In the genomic region with DNA sequence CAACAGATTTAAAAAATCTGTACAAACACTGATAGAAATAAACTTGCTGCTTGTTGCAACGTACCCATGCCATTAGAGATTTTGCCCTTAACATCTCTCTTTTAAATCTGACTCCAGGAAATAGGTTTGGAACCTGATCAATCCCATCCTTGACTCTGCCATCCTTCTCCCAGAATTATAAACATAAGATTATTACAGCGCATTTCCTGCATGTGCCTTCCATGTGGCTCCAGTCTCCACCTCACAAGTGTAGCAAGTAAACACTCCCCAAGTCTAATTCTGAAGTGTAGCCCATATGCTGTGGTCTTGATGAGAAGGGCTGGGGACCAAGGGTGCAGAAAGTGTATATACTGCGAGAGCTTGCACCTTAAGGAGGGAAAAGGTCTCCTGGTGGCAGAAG, we compare ENCODE assay signal across 1 cellular context.
TF ChIP-seq lines count a peak whose summit lies in the region.

No MANE protein-coding gene starts in this region.

TF ChIP-seq in IMR-90, 13 proteins besides CTCF, POLR2A, EP300 and RAD21:
- TF ChIP-seq MXI1 (IDR thresholded peaks at IDR 0.05; ENCODE audit: borderline replicate concordance, low read depth, low read length), result peak; percentile 66; the same call in 1 of the 2 replicates
- no peak for TF ChIP-seq SMC3 (IDR thresholded peaks at IDR 0.05; ENCODE audit: low read depth, low read length)
TF ChIP-seq in IMR-90: peak in this region for 1.
